Comparison of ENCODE assay signal across 22 cellular contexts in genomic region chr22:30870451-30871345, GRCh38.
DNase-seq lines count a peak whose midpoint lies in the region; ATAC-seq and TF ChIP-seq lines count a peak whose summit lies in the region.
"Had no signal": no experiment of that assay in that cellular context is flagged by ENCODE, and none has a peak within 500 bp of the region (broad histone marks: within the 10 kb centered on the region; RNA-seq: fewer than 3 reads in every experiment).

No MANE protein-coding gene starts in this region.

- H3K27ac Mint-ChIP-seq in glutamatergic neuron (ENCODE audit: unreplicated experiment) = no peak overlapping the region
- H3K27ac Mint-ChIP-seq: activated CD4-positive, alpha-beta T cell treated with anti-CD3 and anti-CD28 coated beads, Interleukin-2, amount 10 ng/mL, durations not matched to agents 24 days and 14 days; activated naive CD8-positive, alpha-beta T cell; effector memory CD8-positive, alpha-beta T cell had no signal

- no peak for TF ChIP-seq CTCF in right atrium auricular region (IDR thresholded peaks at IDR 0.05)
- no peak for TF ChIP-seq CTCF in glutamatergic neuron (IDR thresholded peaks at IDR 0.05; ENCODE audit: partially characterized antibody, unreplicated experiment)
- no peak for TF ChIP-seq CTCF in ovary (IDR thresholded peaks at IDR 0.05)

- H3K4me3 ChIP-seq in right atrium auricular region (no peak overlapping the region), ovary (no peak overlapping the region)
- H3K4me3 ChIP-seq: esophagus squamous epithelium, mucosa of descending colon, psoas muscle, tibial nerve had no signal

- H3K27ac ChIP-seq in right atrium auricular region = no peak overlapping the region
- H3K27ac ChIP-seq in ovary = no peak overlapping the region
- H3K27ac ChIP-seq: esophagus squamous epithelium, psoas muscle, tibial nerve had no signal

- H3K4me3 Mint-ChIP-seq in glutamatergic neuron (ENCODE audit: unreplicated experiment) = no peak overlapping the region
- H3K4me3 Mint-ChIP-seq: activated CD4-positive, alpha-beta T cell treated with anti-CD3 and anti-CD28 coated beads, Interleukin-2, amount 10 ng/mL, durations not matched to agents 24 days and 14 days; activated naive CD8-positive, alpha-beta T cell; effector memory CD8-positive, alpha-beta T cell; neural crest cell had no signal

- no peaks in the 10 kb centered on the region for H3K36me3 Mint-ChIP-seq in glutamatergic neuron (ENCODE audit: unreplicated experiment)
- H3K36me3 Mint-ChIP-seq: activated naive CD8-positive, alpha-beta T cell had no signal

- no peak for ATAC-seq in left ventricle myocardium superior
- ATAC-seq in HG02642 (IDR thresholded peaks at IDR 0.05; ENCODE audit: poor library complexity, unreplicated experiment) = no peak
- ATAC-seq in GM18511 (IDR thresholded peaks at IDR 0.05; ENCODE audit: unreplicated experiment) = no peak
- ATAC-seq: effector memory CD8-positive, alpha-beta T cell; mucosa of descending colon; psoas muscle had no signal

- no peaks in the 10 kb centered on the region for H3K4me1 ChIP-seq in right atrium auricular region
- no peaks in the 10 kb centered on the region for H3K4me1 ChIP-seq in ovary (ENCODE audit: insufficient read depth)
- H3K4me1 ChIP-seq: esophagus squamous epithelium, psoas muscle, tibial nerve had no signal

- peaks cover 2% of the 10 kb centered on the region for H3K9me3 Mint-ChIP-seq in glutamatergic neuron (ENCODE audit: unreplicated experiment)
- H3K9me3 Mint-ChIP-seq: activated CD4-positive, alpha-beta T cell treated with anti-CD3 and anti-CD28 coated beads, Interleukin-2, amount 10 ng/mL, durations not matched to agents 24 days and 14 days; effector memory CD8-positive, alpha-beta T cell; neural crest cell had no signal

- 81 to 86% (median 83%) methylated on average over 35 to 36 of the region's 36 CpGs for WGBS in ovary, 3 donors

- H3K4me1 Mint-ChIP-seq in glutamatergic neuron (ENCODE audit: low read depth, unreplicated experiment) = peaks cover 6% of the 10 kb centered on the region
- H3K4me1 Mint-ChIP-seq: activated CD4-positive, alpha-beta T cell treated with anti-CD3 and anti-CD28 coated beads, Interleukin-2, amount 10 ng/mL, durations not matched to agents 24 days and 14 days had no signal

- peaks cover 3% of the 10 kb centered on the region for H3K27me3 Mint-ChIP-seq in glutamatergic neuron (ENCODE audit: unreplicated experiment)
- H3K27me3 Mint-ChIP-seq: activated CD4-positive, alpha-beta T cell treated with anti-CD3 and anti-CD28 coated beads, Interleukin-2, amount 10 ng/mL, durations not matched to agents 24 days and 14 days; activated naive CD8-positive, alpha-beta T cell; effector memory CD8-positive, alpha-beta T cell had no signal

- H3K27me3 ChIP-seq in right atrium auricular region (no peaks in the 10 kb centered on the region), ovary (no peaks in the 10 kb centered on the region)
- H3K27me3 ChIP-seq: esophagus squamous epithelium, tibial nerve had no signal

- TF ChIP-seq POLR2A in ovary (IDR thresholded peaks at IDR 0.05) = no peak

- H3K36me3 ChIP-seq in right atrium auricular region (no peaks in the 10 kb centered on the region), ovary (no peaks in the 10 kb centered on the region)
- H3K36me3 ChIP-seq: esophagus squamous epithelium had no signal

- TF ChIP-seq EP300 in ovary (IDR thresholded peaks at IDR 0.05) = no peak

- DNase-seq in left ventricle myocardium superior = peak; percentile 24
- no peak for DNase-seq in right atrium auricular region (ENCODE audit: low spot score)
- DNase-seq in glutamatergic neuron = peak; percentile 4
- DNase-seq in ovary = peak in 3 of 5 donors; percentile 3 to 27 (median 6)
- DNase-seq in NCI-H187 (lab: John Stamatoyannopoulos, UW) = no peak
- DNase-seq in RKO (ENCODE audit: low spot score) = no peak
- DNase-seq: ACHN; activated CD4-positive, alpha-beta T cell treated with anti-CD3 and anti-CD28 coated beads, Interleukin-2, amount 10 ng/mL, durations not matched to agents 24 days and 14 days; C1 segment of cervical spinal cord; effector memory CD8-positive, alpha-beta T cell; esophagus squamous epithelium; NCI-H1436; NCI-H524; small intestine; stimulated activated naive CD4-positive, alpha-beta T cell treated with Interleukin-2 at 50 U/mL for 16 hours had no signal

- intact Hi-C loops in left ventricle myocardium superior (cut with micrococcal nuclease) = no loop called here
- intact Hi-C loops in ovary (cut with DNase I) = no loop called here

- H3K9me3 ChIP-seq in right atrium auricular region (no peaks in the 10 kb centered on the region), ovary (no peaks in the 10 kb centered on the region)
- H3K9me3 ChIP-seq: esophagus squamous epithelium, mucosa of descending colon, psoas muscle, tibial nerve had no signal

Comparison
In these comparisons a context has a peak if more than half of its experiments do, and no peak if none do; other contexts are left out.
1. DNase-seq: peak in left ventricle myocardium superior (single experiment), glutamatergic neuron (single experiment) and ovary (3 of 5); none in right atrium auricular region (single experiment), NCI-H187 (0 of 2) and RKO (single experiment).